Comparison of ENCODE assay signal across 19 cellular contexts in genomic region chr15:66359740-66360139, GRCh38. TPM values are rescaled to one million over a fixed set of nuclear protein-coding genes. Genes with fewer than 3 reads are reported as not detected.
DNase-seq lines count a peak whose midpoint lies in the region; ATAC-seq, FAIRE-seq and TF ChIP-seq lines count a peak whose summit lies in the region.
"Had no signal": no experiment of that assay in that cellular context is flagged by ENCODE, and none has a peak within 500 bp of the region (broad histone marks: within the 10 kb centered on the region; RNA-seq: fewer than 3 reads in every experiment).

No MANE protein-coding gene starts in this region.

- H3K4me3 Mint-ChIP-seq in endodermal cell, result no peak overlapping the region
- H3K4me3 Mint-ChIP-seq: activated CD4-positive, alpha-beta T cell treated with anti-CD3 and anti-CD28 coated beads, Interleukin-2, amount 10 ng/mL, durations not matched to agents 7 days and 5 days; activated T-cell treated with anti-CD3 and anti-CD28 coated beads, Interleukin-2, amount 50 U/mL, for 72 hours; natural killer cell had no signal

- no peak overlapping the region for H3K4me3 ChIP-seq in HUES64 (ENCODE audit: low read length)
- H3K4me3 ChIP-seq in endodermal cell (ENCODE audit: low read length), result no peak overlapping the region
- H3K4me3 ChIP-seq: MG63 had no signal

- H3K9ac ChIP-seq in HUES64 (ENCODE audit: low read depth, low read length) (0 out of 2 replicates have a peak overlapping the region, but pooled peaks have one; percentile 20), endodermal cell (ENCODE audit: extremely low read depth, low read length, poor library complexity, severe bottlenecking) (no peak overlapping the region)

- no peak for TF ChIP-seq CTCF in endodermal cell (conservative IDR thresholded peaks at IDR 0.05)

- peak overlapping the region; percentile 75 for H3K27ac Mint-ChIP-seq in endodermal cell
- H3K27ac Mint-ChIP-seq: activated CD4-positive, alpha-beta T cell treated with anti-CD3 and anti-CD28 coated beads, Interleukin-2, amount 10 ng/mL, durations not matched to agents 7 days and 5 days; activated T-cell treated with anti-CD3 and anti-CD28 coated beads, Interleukin-2, amount 50 U/mL, for 72 hours; natural killer cell had no signal

- no peak for ATAC-seq in HG02840 (IDR thresholded peaks at IDR 0.05; ENCODE audit: low FRiP score, unreplicated experiment)
- no peak for ATAC-seq in HG03571 (IDR thresholded peaks at IDR 0.05; ENCODE audit: unreplicated experiment)
- ATAC-seq: activated T-cell treated with anti-CD3 and anti-CD28 coated beads, Interleukin-2, amount 50 U/mL, for 72 hours; left ventricle myocardium superior; natural killer cell had no signal

- no peak for DNase-seq in GM12891 (ENCODE audit: insufficient read length, low spot score)
- no peak for DNase-seq in endodermal cell
- peak; percentile 38 for DNase-seq in putamen (ENCODE audit: low spot score)
- DNase-seq in NCI-H1694 treated with DMSO at 0.1 percent for 48 hours (lab: John Stamatoyannopoulos, UW), result no peak
- no peak for DNase-seq in amniotic stem cell (lab: John Stamatoyannopoulos, UW)
- DNase-seq: activated CD4-positive, alpha-beta T cell treated with anti-CD3 and anti-CD28 coated beads, Interleukin-2, amount 10 ng/mL, durations not matched to agents 7 days and 5 days; activated T-cell treated with anti-CD3 and anti-CD28 coated beads, Interleukin-2, amount 50 U/mL, for 72 hours; C1 segment of cervical spinal cord; H7; left ventricle myocardium superior; MG63; natural killer cell; NCI-H774; Right ventricle myocardium superior; stimulated activated CD4-positive, alpha-beta T cell treated with anti-CD3 and anti-CD28 coated beads, Interleukin-1b, Interleukin-23, amount 100 ng/mL, for 48 hours; T-helper 9 cell had no signal

- no peak for TF ChIP-seq POLR2A in GM12891 (IDR thresholded peaks at IDR 0.05; ENCODE audit: low read depth, low read length)

- no peaks in the 10 kb centered on the region for H3K27me3 ChIP-seq in HUES64 (ENCODE audit: insufficient read depth, low read length)
- no peaks in the 10 kb centered on the region for H3K27me3 ChIP-seq in endodermal cell (ENCODE audit: control insufficient read depth, insufficient read depth, low read length, poor library complexity, severe bottlenecking)
- H3K27me3 ChIP-seq: MG63 had no signal

- no peaks in the 10 kb centered on the region for H3K9me3 ChIP-seq in HUES64 (ENCODE audit: insufficient read depth, low read depth, low read length)
- H3K9me3 ChIP-seq in endodermal cell (ENCODE audit: control insufficient read depth, low read length), result no peaks in the 10 kb centered on the region
- H3K9me3 ChIP-seq: MG63 had no signal

- H3K36me3 ChIP-seq in HUES64 (ENCODE audit: insufficient read depth, low read length) (no peaks in the 10 kb centered on the region), endodermal cell (ENCODE audit: control insufficient read depth, insufficient read depth, low read length) (no peaks in the 10 kb centered on the region)
- H3K36me3 ChIP-seq: MG63 had no signal

- H3K27ac ChIP-seq in HUES64 (ENCODE audit: low read depth, low read length) (no peak overlapping the region), endodermal cell (ENCODE audit: low read depth, low read length) (no peak overlapping the region)

- H3K4me1 ChIP-seq in HUES64 (ENCODE audit: insufficient read depth, low read length) (no peaks in the 10 kb centered on the region), endodermal cell (ENCODE audit: control insufficient read depth, insufficient read depth, low read length) (no peaks in the 10 kb centered on the region)

- H3K4me1 Mint-ChIP-seq in endodermal cell, result peaks cover 6% of the 10 kb centered on the region

- H3K36me3 Mint-ChIP-seq in endodermal cell (ENCODE audit: low read depth), result no peaks in the 10 kb centered on the region
- H3K36me3 Mint-ChIP-seq: natural killer cell had no signal

- H3K9me3 Mint-ChIP-seq in endodermal cell, result no peaks in the 10 kb centered on the region
- H3K9me3 Mint-ChIP-seq: activated CD4-positive, alpha-beta T cell treated with anti-CD3 and anti-CD28 coated beads, Interleukin-2, amount 10 ng/mL, durations not matched to agents 7 days and 5 days; activated T-cell treated with anti-CD3 and anti-CD28 coated beads, Interleukin-2, amount 50 U/mL, for 72 hours; natural killer cell had no signal

- FAIRE-seq in GM12891 (lab: Jason Lieb, UNC), result no peak

- no peaks in the 10 kb centered on the region for H3K27me3 Mint-ChIP-seq in endodermal cell (ENCODE audit: insufficient read depth)
- H3K27me3 Mint-ChIP-seq: activated CD4-positive, alpha-beta T cell treated with anti-CD3 and anti-CD28 coated beads, Interleukin-2, amount 10 ng/mL, durations not matched to agents 7 days and 5 days had no signal

- WGBS in HUES64, result 92% methylated on average over 7 of the region's 7 CpGs
- 84 to 88% methylated on average over 3 to 7 of the region's 7 CpGs for WGBS in endodermal cell (ENCODE audit: insufficient coverage in 1 of 2, insufficient read length in 1 of 2), 2 experiments

TF ChIP-seq in GM12891, 5 proteins besides CTCF, POLR2A, EP300 and RAD21:
- peak; percentile 76 for TF ChIP-seq SPI1 (IDR thresholded peaks at IDR 0.05; ENCODE audit: low read depth, low read length)
- TF ChIP-seq POLR2AphosphoS5 (IDR thresholded peaks at IDR 0.05; ENCODE audit: low read depth, low read length), result no peak

RNA-seq across cellular contexts. Expression of gene TIPIN, which starts 3.3 kb away (rescaled TPM):
- polyA plus RNA-seq in GM12891 (2012; ENCODE audit: low read depth, missing spikeins), result 22.8 TPM
- 27.7 TPM for polyA plus RNA-seq in HUES64 (2013, experiment 1 of 2)
- polyA plus RNA-seq in HUES64 (2013, experiment 2 of 2), result 24.2 TPM
- 10 to 100 TPM; 19.7 to 25.5 TPM for total RNA-seq in endodermal cell
- polyA plus RNA-seq in endodermal cell (2013, experiment 1 of 2), result 21.3 TPM
- polyA plus RNA-seq in endodermal cell (2013, experiment 2 of 2), result 22.4 TPM

RNA-seq across cellular contexts. Expression of gene MAP2K1, which starts 27.0 kb away (rescaled TPM):
- polyA plus RNA-seq in GM12891 (2012; ENCODE audit: low read depth, missing spikeins), result 61.9 TPM
- polyA plus RNA-seq in HUES64 (2013, experiment 1 of 2), result 33.1 TPM
- polyA plus RNA-seq in HUES64 (2013, experiment 2 of 2), result 42.9 TPM
- 10 to 100 TPM; 73.7 to 81.2 TPM for total RNA-seq in endodermal cell
- polyA plus RNA-seq in endodermal cell (2013, experiment 1 of 2), result 50.6 TPM
- polyA plus RNA-seq in endodermal cell (2013, experiment 2 of 2), result 49.3 TPM
